8 cellular contexts compared by ENCODE assay signal in genomic region chr1:198934901-198935301, GRCh38.
A peak's percentile ranks its signal among the peaks of the same experiment; 100 is the strongest.
DNase-seq lines count a peak whose midpoint lies in the region; ATAC-seq and TF ChIP-seq lines count a peak whose summit lies in the region.

No MANE protein-coding gene starts in this region.

- H3K4me1 Mint-ChIP-seq in Calu3 (ENCODE audit: low read depth, unreplicated experiment) = peaks cover 8% of the 10 kb centered on the region
- peaks cover 39% of the 10 kb centered on the region for H3K4me1 Mint-ChIP-seq in activated CD8-positive, alpha-beta memory T cell treated with anti-CD3 and anti-CD28 coated beads, Interleukin-2, amount 10 ng/mL, durations not matched to agents 7 days and 5 days

- no peak overlapping the region for H3K27ac Mint-ChIP-seq in Calu3 (ENCODE audit: unreplicated experiment)
- H3K27ac Mint-ChIP-seq in activated CD8-positive, alpha-beta memory T cell treated with anti-CD3 and anti-CD28 coated beads, Interleukin-2, amount 10 ng/mL, durations not matched to agents 7 days and 5 days = no peak overlapping the region

- no peak overlapping the region for H3K4me3 Mint-ChIP-seq in Calu3 (ENCODE audit: low read depth, unreplicated experiment)
- H3K4me3 Mint-ChIP-seq in activated CD8-positive, alpha-beta memory T cell treated with anti-CD3 and anti-CD28 coated beads, Interleukin-2, amount 10 ng/mL, durations not matched to agents 7 days and 5 days = no peak overlapping the region

- peaks cover 15% of the 10 kb centered on the region for H3K36me3 Mint-ChIP-seq in Calu3 (ENCODE audit: insufficient read depth, unreplicated experiment)
- H3K36me3 Mint-ChIP-seq in activated CD8-positive, alpha-beta memory T cell treated with anti-CD3 and anti-CD28 coated beads, Interleukin-2, amount 10 ng/mL, durations not matched to agents 7 days and 5 days = peaks cover 21% of the 10 kb centered on the region

- no peak for TF ChIP-seq CTCF in Calu3 (IDR thresholded peaks at IDR 0.05; ENCODE audit: unreplicated experiment)
- no peak for TF ChIP-seq CTCF in foreskin keratinocyte (conservative IDR thresholded peaks at IDR 0.05)

- intact Hi-C loops in Calu3 (cut with micrococcal nuclease; ENCODE audit: unreplicated experiment) = loop anchor here (2.0 to 10.0 kb wide), 4 partner anchors 54 to 530 kb away; no protein-coding TSS in a partner anchor

- no TSS peak for BruUV-seq in Calu3 (replicated peaks; lab: Mats Ljungman, UMichigan)

- ATAC-seq in GM21717 (IDR thresholded peaks at IDR 0.05; ENCODE audit: unreplicated experiment) (peak; percentile 5), foreskin keratinocyte (peak; percentile 21)
- ATAC-seq in activated CD8-positive, alpha-beta memory T cell treated with anti-CD3 and anti-CD28 coated beads, Interleukin-2, amount 10 ng/mL, durations not matched to agents 7 days and 5 days = peak; percentile 41

- no peaks in the 10 kb centered on the region for H3K27me3 ChIP-seq in foreskin keratinocyte

- CTCF ChIA-PET in Calu3 (lab: Charles Lee) = interaction anchor here (0.9 to 1.4 kb wide), 2 partner anchors 19 to 170 kb away, joined by 3 read pairs; no protein-coding TSS in a partner anchor
- CTCF ChIA-PET in activated CD8-positive, alpha-beta memory T cell treated with anti-CD3 and anti-CD28 coated beads, Interleukin-2, amount 10 ng/mL, durations not matched to agents 7 days and 5 days (lab: Charles Lee) = interaction anchor here (1.0 to 3.0 kb wide), 3 partner anchors 11 to 308 kb away, joined by 3 to 12 read pairs (median 7); no protein-coding TSS in a partner anchor

- DNase-seq in Calu3 (peak; percentile 49), NCI-H226 (peak; percentile 67), foreskin keratinocyte (peak; percentile 71 to 76), NCI-H187 treated with DMSO at 0.1 percent for 48 hours (lab: John Stamatoyannopoulos, UW) (no peak), ecto neural progenitor cell (ENCODE audit: low spot score) (no peak)
- peak; percentile 89 for DNase-seq in activated CD8-positive, alpha-beta memory T cell treated with anti-CD3 and anti-CD28 coated beads, Interleukin-2, amount 10 ng/mL, durations not matched to agents 7 days and 5 days
- DNase-seq in stimulated activated CD8-positive, alpha-beta memory T cell treated with anti-CD3 and anti-CD28 coated beads, Interleukin-15, amount 100 ng/mL, for 4 hours (ENCODE audit: low read depth in 2 of 2) = peak; percentile 15 to 23

- H3K27me3 Mint-ChIP-seq in Calu3 (ENCODE audit: unreplicated experiment) = no peaks in the 10 kb centered on the region
- H3K27me3 Mint-ChIP-seq in activated CD8-positive, alpha-beta memory T cell treated with anti-CD3 and anti-CD28 coated beads, Interleukin-2, amount 10 ng/mL, durations not matched to agents 7 days and 5 days = no peaks in the 10 kb centered on the region

- H3K9me3 Mint-ChIP-seq in Calu3 (ENCODE audit: low read depth, unreplicated experiment) = no peaks in the 10 kb centered on the region
- no peaks in the 10 kb centered on the region for H3K9me3 Mint-ChIP-seq in activated CD8-positive, alpha-beta memory T cell treated with anti-CD3 and anti-CD28 coated beads, Interleukin-2, amount 10 ng/mL, durations not matched to agents 7 days and 5 days (ENCODE audit: low read depth)

- H3K4me1 ChIP-seq in foreskin keratinocyte = peaks cover 53% of the 10 kb centered on the region

- peak overlapping the region; percentile 62 for H3K27ac ChIP-seq in foreskin keratinocyte

Comparison
In these comparisons a context has a peak if more than half of its experiments do, and no peak if none do; other contexts are left out.
1. DNase-seq: peak in Calu3 (single experiment), NCI-H226 (single experiment), activated CD8-positive, alpha-beta memory T cell treated with anti-CD3 and anti-CD28 coated beads, Interleukin-2, amount 10 ng/mL, durations not matched to agents 7 days and 5 days (single experiment), foreskin keratinocyte (2 of 2) and stimulated activated CD8-positive, alpha-beta memory T cell treated with anti-CD3 and anti-CD28 coated beads, Interleukin-15, amount 100 ng/mL, for 4 hours (2 of 2); none in NCI-H187 treated with DMSO at 0.1 percent for 48 hours (single experiment) and ecto neural progenitor cell (single experiment).
2. Peak in every context shown above with its lines, with median percentiles within 50 percentile points of each other: ATAC-seq.